8 cellular contexts compared by ENCODE assay signal in genomic region chr19:42282036-42282762, GRCh38. TPM values are rescaled to one million over a fixed set of nuclear protein-coding genes. Genes with fewer than 3 reads are reported as not detected.
DNase-seq lines count a peak whose midpoint lies in the region; ATAC-seq and TF ChIP-seq lines count a peak whose summit lies in the region.

No MANE protein-coding gene starts in this region.

- DNase-seq in AG10803 (ENCODE audit: low read depth) (no peak), dorsolateral prefrontal cortex (peak in 1 of 10 donors; percentile 5), kidney glomerular epithelial cell (lab: John Stamatoyannopoulos, UW) (no peak)
- DNase-seq in naive thymus-derived CD4-positive, alpha-beta T cell = peak in 2 of 9 donors; percentile 5 to 43
- DNase-seq in activated T-helper 1 cell treated with anti-CD3 and anti-CD28 coated beads, Interleukin-12 subunit alpha, Interleukin-12 subunit beta, Interleukin-2, Interleukin-4 antibody, amounts not matched to agents 30 ng/mL and 10 ng/mL and 1 ng/mL, durations not matched to agents 14 hours and 24 hours and 36 hours (ENCODE audit: low spot score) = no peak

- H3K27me3 ChIP-seq in dorsolateral prefrontal cortex = no peaks in the 10 kb centered on the region
- no peaks in the 10 kb centered on the region for H3K27me3 ChIP-seq in naive thymus-derived CD4-positive, alpha-beta T cell (ENCODE audit: control insufficient read depth in 2 of 2, insufficient read depth in 2 of 2, low read length in 2 of 2)

- H3K27ac ChIP-seq in dorsolateral prefrontal cortex = peak overlapping the region; percentile 85 to 100 (median 99)
- H3K27ac ChIP-seq in naive thymus-derived CD4-positive, alpha-beta T cell (ENCODE audit: low read depth, low read length) = peak overlapping the region; percentile 83

- H3K9me3 ChIP-seq in naive thymus-derived CD4-positive, alpha-beta T cell (ENCODE audit: control insufficient read depth in 2 of 3, low read length in 3 of 3) = no peaks in the 10 kb centered on the region

- peaks cover 26 to 51% (median 37%) of the 10 kb centered on the region in 7 donors for H3K4me1 Mint-ChIP-seq in naive thymus-derived CD4-positive, alpha-beta T cell
- peaks cover 54% of the 10 kb centered on the region for H3K4me1 Mint-ChIP-seq in activated T-helper 1 cell treated with anti-CD3 and anti-CD28 coated beads, Interleukin-12 subunit alpha, Interleukin-12 subunit beta, Interleukin-2, Interleukin-4 antibody, amounts not matched to agents 30 ng/mL and 10 ng/mL and 1 ng/mL, durations not matched to agents 14 hours and 24 hours and 36 hours (ENCODE audit: low read depth)

- CTCF ChIA-PET in naive thymus-derived CD4-positive, alpha-beta T cell (lab: Charles Lee) = interaction anchor here (0.7 kb wide), 1 partner anchor 16 kb away, joined by 3 read pairs; no protein-coding TSS in a partner anchor

- no peak for TF ChIP-seq RAD21 in Ishikawa (IDR thresholded peaks at IDR 0.05; ENCODE audit: low read depth)

- H3K36me3 ChIP-seq in naive thymus-derived CD4-positive, alpha-beta T cell (ENCODE audit: control insufficient read depth in 2 of 3, insufficient read depth in 3 of 3, low read length in 3 of 3) = peaks cover 0 to 11% (median 4%) of the 10 kb centered on the region in 3 experiments

- peaks cover 0 to 4% (median 0%) of the 10 kb centered on the region in 5 donors for H3K36me3 Mint-ChIP-seq in naive thymus-derived CD4-positive, alpha-beta T cell
- peaks cover 5% of the 10 kb centered on the region for H3K36me3 Mint-ChIP-seq in activated T-helper 1 cell treated with anti-CD3 and anti-CD28 coated beads, Interleukin-12 subunit alpha, Interleukin-12 subunit beta, Interleukin-2, Interleukin-4 antibody, amounts not matched to agents 30 ng/mL and 10 ng/mL and 1 ng/mL, durations not matched to agents 14 hours and 24 hours and 36 hours (ENCODE audit: low read depth)

- H3K27ac Mint-ChIP-seq in naive thymus-derived CD4-positive, alpha-beta T cell = peak overlapping the region in 1 of 9 donors; percentile 91
- H3K27ac Mint-ChIP-seq in activated T-helper 1 cell treated with anti-CD3 and anti-CD28 coated beads, Interleukin-12 subunit alpha, Interleukin-12 subunit beta, Interleukin-2, Interleukin-4 antibody, amounts not matched to agents 30 ng/mL and 10 ng/mL and 1 ng/mL, durations not matched to agents 14 hours and 24 hours and 36 hours = no peak overlapping the region

- no peak for TF ChIP-seq CTCF in AG10803 (conservative IDR thresholded peaks at IDR 0.05; ENCODE audit: low read length)
- no peak for TF ChIP-seq CTCF in dorsolateral prefrontal cortex (IDR thresholded peaks at IDR 0.05 in 54 of 56, conservative IDR thresholded peaks at IDR 0.05 in 2 of 56; ENCODE audit: low read depth in 1 of 56, partially characterized antibody in 56 of 56)

- POLR2A ChIA-PET in naive thymus-derived CD4-positive, alpha-beta T cell (lab: Charles Lee) = interaction anchor here (0.6 to 5.6 kb wide), 14 partner anchors 12 to 934 kb away, joined by 3 to 47 read pairs (median 3); partner anchors contain the start of genes CIC and ERF

- peaks cover 0 to 4% (median 0%) of the 10 kb centered on the region in 11 donors for H3K9me3 Mint-ChIP-seq in naive thymus-derived CD4-positive, alpha-beta T cell
- no peaks in the 10 kb centered on the region for H3K9me3 Mint-ChIP-seq in activated T-helper 1 cell treated with anti-CD3 and anti-CD28 coated beads, Interleukin-12 subunit alpha, Interleukin-12 subunit beta, Interleukin-2, Interleukin-4 antibody, amounts not matched to agents 30 ng/mL and 10 ng/mL and 1 ng/mL, durations not matched to agents 14 hours and 24 hours and 36 hours

- H3K4me3 ChIP-seq in AG10803 (ENCODE audit: low read length) (peak overlapping the region; percentile 78), dorsolateral prefrontal cortex (peak overlapping the region in 20 of 59 donors; percentile 61 to 93 (median 84))
- no peak overlapping the region for H3K4me3 ChIP-seq in naive thymus-derived CD4-positive, alpha-beta T cell (ENCODE audit: low read length)

- no peaks in the 10 kb centered on the region for H3K27me3 Mint-ChIP-seq in naive thymus-derived CD4-positive, alpha-beta T cell
- H3K27me3 Mint-ChIP-seq in activated T-helper 1 cell treated with anti-CD3 and anti-CD28 coated beads, Interleukin-12 subunit alpha, Interleukin-12 subunit beta, Interleukin-2, Interleukin-4 antibody, amounts not matched to agents 30 ng/mL and 10 ng/mL and 1 ng/mL, durations not matched to agents 14 hours and 24 hours and 36 hours (ENCODE audit: insufficient read depth) = no peaks in the 10 kb centered on the region

- H3K4me1 ChIP-seq in naive thymus-derived CD4-positive, alpha-beta T cell (ENCODE audit: control insufficient read depth in 2 of 2, insufficient read depth in 2 of 2, low read length in 2 of 2) = peaks cover 42 to 45% of the 10 kb centered on the region in 2 donors

- H3K4me3 Mint-ChIP-seq in naive thymus-derived CD4-positive, alpha-beta T cell = peak overlapping the region in 5 of 10 donors; percentile 48 to 80 (median 60)
- no peak overlapping the region for H3K4me3 Mint-ChIP-seq in activated T-helper 1 cell treated with anti-CD3 and anti-CD28 coated beads, Interleukin-12 subunit alpha, Interleukin-12 subunit beta, Interleukin-2, Interleukin-4 antibody, amounts not matched to agents 30 ng/mL and 10 ng/mL and 1 ng/mL, durations not matched to agents 14 hours and 24 hours and 36 hours

- intact Hi-C loops in dorsolateral prefrontal cortex (cut with DNase I) = no loop called here
- intact Hi-C loops in naive thymus-derived CD4-positive, alpha-beta T cell (cut with micrococcal nuclease) = loop anchor here (2.0 to 10.0 kb wide), 7 partner anchors 65 to 1815 kb away; partner anchors contain the start of genes ARHGEF1 (in 2 of the 2), DEDD2 (in 2 of the 2), BLVRB (in 1 of the 2) and SPTBN4 (in 1 of the 2)
- intact Hi-C loops in activated T-helper 1 cell treated with anti-CD3 and anti-CD28 coated beads, Interleukin-12 subunit alpha, Interleukin-12 subunit beta, Interleukin-2, Interleukin-4 antibody, amounts not matched to agents 30 ng/mL and 10 ng/mL and 1 ng/mL, durations not matched to agents 14 hours and 24 hours and 36 hours (cut with micrococcal nuclease) = loop anchor here (2.0 to 5.0 kb wide), 5 partner anchors 65 to 205 kb away; partner anchors contain the start of genes DEDD2 and ZNF574

- no peak for ATAC-seq in naive thymus-derived CD4-positive, alpha-beta T cell
- ATAC-seq in HG02759 (IDR thresholded peaks at IDR 0.05; ENCODE audit: unreplicated experiment) (no peak), HG02571 (IDR thresholded peaks at IDR 0.05; ENCODE audit: unreplicated experiment) (no peak)

- no peak for TF ChIP-seq EP300 in Ishikawa (IDR thresholded peaks at IDR 0.05; ENCODE audit: borderline replicate concordance)

TF ChIP-seq in Ishikawa, 13 proteins besides CTCF, POLR2A, EP300 and RAD21 (continues in another document):
- TF ChIP-seq, protein P1, sequence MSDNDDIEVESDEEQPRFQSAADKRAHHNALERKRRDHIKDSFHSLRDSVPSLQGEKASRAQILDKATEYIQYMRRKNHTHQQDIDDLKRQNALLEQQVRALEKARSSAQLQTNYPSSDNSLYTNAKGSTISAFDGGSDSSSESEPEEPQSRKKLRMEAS (IDR thresholded peaks at IDR 0.05) = no peak
- TF ChIP-seq TCF12 (IDR thresholded peaks at IDR 0.05; ENCODE audit: low read depth) (no peak; the same call in 1 of the 2 replicates), TEAD4 (IDR thresholded peaks at IDR 0.05) (no peak)

RNA-seq across cellular contexts. Expression of gene CIC, which starts 13.1 kb away (rescaled TPM):
- 100 to 1,000 TPM in 70 of 120 experiments, 10 to 100 TPM in 50; 76.5 to 169 (median 103) TPM for total RNA-seq in dorsolateral prefrontal cortex
- 100 to 1,000 TPM in 3 of 5 experiments, 10 to 100 TPM in 2; 90.4 to 134 (median 102) TPM for total RNA-seq in naive thymus-derived CD4-positive, alpha-beta T cell
- polyA plus RNA-seq in naive thymus-derived CD4-positive, alpha-beta T cell = 1 to 10 TPM; 1.5 to 2.6 TPM
- 66.9 and 68.0 TPM in 2 replicates for total RNA-seq in activated T-helper 1 cell treated with anti-CD3 and anti-CD28 coated beads, Interleukin-12 subunit alpha, Interleukin-12 subunit beta, Interleukin-2, Interleukin-4 antibody, amounts not matched to agents 30 ng/mL and 10 ng/mL and 1 ng/mL, durations not matched to agents 14 hours and 24 hours and 36 hours

RNA-seq across cellular contexts. Expression of gene PRR19, which starts 19.7 kb away (rescaled TPM):
- total RNA-seq in dorsolateral prefrontal cortex = 1 to 10 TPM in 112 of 120 experiments, under 1 TPM in 8; 0.46 to 5.4 (median 2.1) TPM
- under 1 TPM in 4 of 5 experiments, not detected in 1; 0.32 to 0.68 (median 0.38) TPM for total RNA-seq in naive thymus-derived CD4-positive, alpha-beta T cell
- polyA plus RNA-seq in naive thymus-derived CD4-positive, alpha-beta T cell = under 1 TPM; 0.48 to 0.61 TPM
- 1.0 and 1.4 TPM in 2 replicates for total RNA-seq in activated T-helper 1 cell treated with anti-CD3 and anti-CD28 coated beads, Interleukin-12 subunit alpha, Interleukin-12 subunit beta, Interleukin-2, Interleukin-4 antibody, amounts not matched to agents 30 ng/mL and 10 ng/mL and 1 ng/mL, durations not matched to agents 14 hours and 24 hours and 36 hours

RNA-seq across cellular contexts. Expression of gene PAFAH1B3, which starts 20.2 kb away (rescaled TPM):
- 10 to 100 TPM; 16.2 to 58.0 (median 31.5) TPM for total RNA-seq in dorsolateral prefrontal cortex
- total RNA-seq in naive thymus-derived CD4-positive, alpha-beta T cell = 10 to 100 TPM; 11.7 to 36.9 (median 16.9) TPM
- 10 to 100 TPM; 52.6 to 73.4 TPM for polyA plus RNA-seq in naive thymus-derived CD4-positive, alpha-beta T cell
- 48.7 and 50.1 TPM in 2 replicates for total RNA-seq in activated T-helper 1 cell treated with anti-CD3 and anti-CD28 coated beads, Interleukin-12 subunit alpha, Interleukin-12 subunit beta, Interleukin-2, Interleukin-4 antibody, amounts not matched to agents 30 ng/mL and 10 ng/mL and 1 ng/mL, durations not matched to agents 14 hours and 24 hours and 36 hours

RNA-seq across cellular contexts. Expression of gene ERF, which starts 27.3 kb away (rescaled TPM):
- total RNA-seq in dorsolateral prefrontal cortex = 100 to 1,000 TPM in 3 of 120 experiments, 10 to 100 TPM in 117; 22.2 to 145 (median 47.8) TPM
- 100 to 1,000 TPM in 1 of 5 experiments, 10 to 100 TPM in 4; 42.5 to 105 (median 51.8) TPM for total RNA-seq in naive thymus-derived CD4-positive, alpha-beta T cell
- polyA plus RNA-seq in naive thymus-derived CD4-positive, alpha-beta T cell = 10 to 100 TPM in 1 of 2 donors, 1 to 10 TPM in 1; 2.8 to 10.8 TPM
- total RNA-seq in activated T-helper 1 cell treated with anti-CD3 and anti-CD28 coated beads, Interleukin-12 subunit alpha, Interleukin-12 subunit beta, Interleukin-2, Interleukin-4 antibody, amounts not matched to agents 30 ng/mL and 10 ng/mL and 1 ng/mL, durations not matched to agents 14 hours and 24 hours and 36 hours = 71.9 and 78.4 TPM in 2 replicates

RNA-seq across cellular contexts. Expression of gene TMEM145, which starts 30.9 kb away (rescaled TPM):
- total RNA-seq in dorsolateral prefrontal cortex = 100 to 1,000 TPM in 4 of 120 experiments, 10 to 100 TPM in 116; 30.7 to 105 (median 68.9) TPM
- not detected for total RNA-seq in naive thymus-derived CD4-positive, alpha-beta T cell
- not detected for polyA plus RNA-seq in naive thymus-derived CD4-positive, alpha-beta T cell
- 0.56 and 2.1 TPM in 2 replicates for total RNA-seq in activated T-helper 1 cell treated with anti-CD3 and anti-CD28 coated beads, Interleukin-12 subunit alpha, Interleukin-12 subunit beta, Interleukin-2, Interleukin-4 antibody, amounts not matched to agents 30 ng/mL and 10 ng/mL and 1 ng/mL, durations not matched to agents 14 hours and 24 hours and 36 hours

Comparison
In these comparisons a context has a peak if more than half of its experiments do, and no peak if none do; other contexts are left out.
1. intact Hi-C loops: an anchor here in naive thymus-derived CD4-positive, alpha-beta T cell (2.0 to 10.0 kb wide) and activated T-helper 1 cell treated with anti-CD3 and anti-CD28 coated beads, Interleukin-12 subunit alpha, Interleukin-12 subunit beta, Interleukin-2, Interleukin-4 antibody, amounts not matched to agents 30 ng/mL and 10 ng/mL and 1 ng/mL, durations not matched to agents 14 hours and 24 hours and 36 hours (2.0 to 5.0 kb wide); none called in dorsolateral prefrontal cortex.